Comparison of ENCODE assay signal across 24 cellular contexts in the genomic region with DNA sequence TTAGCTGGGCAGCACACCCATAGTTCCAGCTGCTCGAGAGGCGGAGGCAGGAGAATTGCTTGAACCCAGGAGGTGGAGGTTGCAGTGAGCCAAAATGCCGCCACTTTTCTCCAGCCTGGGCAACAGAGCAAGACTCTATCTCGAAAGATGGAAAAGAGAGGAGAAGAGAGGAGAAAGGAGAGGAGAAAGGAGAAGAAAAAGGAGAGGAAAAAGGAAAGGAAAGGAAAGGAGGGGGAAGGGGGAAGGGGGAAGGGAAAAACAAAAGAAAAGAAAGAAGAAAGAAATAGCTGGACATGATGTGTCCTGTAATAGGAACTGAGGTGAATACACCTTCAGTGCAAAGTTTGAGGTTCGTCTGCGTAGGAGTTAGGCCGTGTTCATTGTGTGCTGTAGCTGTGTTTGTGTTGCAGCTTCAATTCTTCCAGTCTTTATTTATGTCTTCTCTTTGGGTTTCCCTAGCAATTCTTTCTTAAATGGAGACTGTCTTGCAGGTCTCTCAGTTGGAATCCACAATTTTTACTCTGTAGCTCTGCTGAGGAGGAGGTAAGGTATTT. TPM values are rescaled to one million over a fixed set of nuclear protein-coding genes. Genes with fewer than 3 reads are reported as not detected.
DNase-seq lines count a peak whose midpoint lies in the region; ATAC-seq, FAIRE-seq and TF ChIP-seq lines count a peak whose summit lies in the region.
"Had no signal": no experiment of that assay in that cellular context is flagged by ENCODE, and none has a peak within 500 bp of the region (broad histone marks: within the 10 kb centered on the region; RNA-seq: fewer than 3 reads in every experiment).

No MANE protein-coding gene starts in this region.

- no peaks in the 10 kb centered on the region for H3K79me2 ChIP-seq in HepG2 (ENCODE audit: insufficient read depth, low read length)

- no peak overlapping the region for H3K4me2 ChIP-seq in HepG2 (ENCODE audit: low read depth, low read length)
- H3K4me2 ChIP-seq: BLaER1 had no signal

- peaks cover 2% of the 10 kb centered on the region for H3K4me1 Mint-ChIP-seq in endodermal cell
- no peaks in the 10 kb centered on the region for H3K4me1 Mint-ChIP-seq in neural crest cell
- H3K4me1 Mint-ChIP-seq: B cell had no signal

- WGBS in HepG2 (ENCODE audit: low lambda C conversion rate), result 97% methylated on average over 7 of the region's 7 CpGs
- WGBS in right lobe of liver (ENCODE audit: insufficient coverage, low coverage, low lambda C conversion rate, missing lambda C conversion rate), result 85% methylated on average over 7 of the region's 7 CpGs
- 93 to 100% methylated on average over 3 to 7 of the region's 7 CpGs for WGBS in endodermal cell (ENCODE audit: insufficient coverage in 1 of 2, insufficient read length in 1 of 2), 2 experiments

- H3K27me3 Mint-ChIP-seq in endodermal cell (ENCODE audit: insufficient read depth) (no peaks in the 10 kb centered on the region), neural crest cell (ENCODE audit: low read depth) (no peaks in the 10 kb centered on the region)
- H3K27me3 Mint-ChIP-seq: B cell; CD4-positive, CD25-positive, alpha-beta regulatory T cell had no signal

- H3K4me1 ChIP-seq in HepG2 (ENCODE audit: insufficient read depth, low read length) (no peaks in the 10 kb centered on the region), right lobe of liver (no peaks in the 10 kb centered on the region), endodermal cell (ENCODE audit: control insufficient read depth, insufficient read depth, low read length) (no peaks in the 10 kb centered on the region)
- H3K4me1 ChIP-seq: BLaER1, Caco-2 had no signal

- ATAC-seq in HepG2 (no peak), right lobe of liver (no peak)
- ATAC-seq: CD8-positive, alpha-beta T cell; HCT116 had no signal

- TF ChIP-seq RAD21 in HepG2 (CRISPR knock-in tag; IDR thresholded peaks at IDR 0.05), result no peak

- peaks cover 82% of the 10 kb centered on the region for H3K36me3 Mint-ChIP-seq in endodermal cell (ENCODE audit: low read depth)
- H3K36me3 Mint-ChIP-seq in neural crest cell (ENCODE audit: low read depth), result peaks cover 70% of the 10 kb centered on the region

- H3K36me3 ChIP-seq in HepG2 (replicated peaks in 1 of 2; ENCODE audit: control insufficient read depth in 1 of 2, insufficient read depth in 2 of 2, low read length in 2 of 2), result peaks cover 0 to 5% of the 10 kb centered on the region in 2 experiments; a peak in 1 of 5 replicates
- peaks cover 0 to 6% (median 0%) of the 10 kb centered on the region in 4 donors for H3K36me3 ChIP-seq in right lobe of liver
- peaks cover 67% of the 10 kb centered on the region for H3K36me3 ChIP-seq in endodermal cell (ENCODE audit: control insufficient read depth, insufficient read depth, low read length)

- CTCF ChIA-PET in HepG2 (lab: Yijun Ruan, JAX; ENCODE audit: low intra/inter-chr PET ratio, low total read pairs), result no interaction called here

- no peak for TF ChIP-seq POLR2A in HepG2 (IDR thresholded peaks at IDR 0.05; ENCODE audit: insufficient read depth in 1 of 2, low read depth in 2 of 2, low read length in 2 of 2)
- TF ChIP-seq POLR2A in right lobe of liver (IDR thresholded peaks at IDR 0.05), result no peak

- TF ChIP-seq CTCF in HepG2 (CRISPR knock-in tag; IDR thresholded peaks at IDR 0.05) (no peak), right lobe of liver (IDR thresholded peaks at IDR 0.05) (no peak), endodermal cell (conservative IDR thresholded peaks at IDR 0.05) (no peak), neural crest cell (conservative IDR thresholded peaks at IDR 0.05) (no peak)

- H3K27ac ChIP-seq in HepG2 (ENCODE audit: extremely low read length, insufficient read depth, low read length), result no peak overlapping the region
- H3K27ac ChIP-seq in right lobe of liver, result no peak overlapping the region
- H3K27ac ChIP-seq in endodermal cell (ENCODE audit: low read depth, low read length), result no peak overlapping the region
- H3K27ac ChIP-seq: 22Rv1, BLaER1, C4-2B, GM23248 had no signal

- H3K9me3 ChIP-seq in HepG2 (ENCODE audit: low read length), result no peaks in the 10 kb centered on the region
- H3K9me3 ChIP-seq in right lobe of liver, result no peaks in the 10 kb centered on the region
- H3K9me3 ChIP-seq in endodermal cell (ENCODE audit: control insufficient read depth, low read length), result peaks cover 51% of the 10 kb centered on the region

- no peak for FAIRE-seq in HepG2 (lab: Jason Lieb, UNC)
- FAIRE-seq: A204.1, G401.6, GM12892, H1 had no signal

- no peak for DNase-seq in HepG2 (ENCODE audit: low spot score)
- DNase-seq in right lobe of liver, result no peak
- DNase-seq in endodermal cell, result no peak
- no peak for DNase-seq in neural crest cell (ENCODE audit: low read depth, low spot score)
- DNase-seq in NCI-H526 (lab: John Stamatoyannopoulos, UW), result no peak
- no peak for DNase-seq in stimulated activated naive CD4-positive, alpha-beta T cell (lab: John Stamatoyannopoulos, UW)
- no peak for DNase-seq in putamen (ENCODE audit: low spot score)
- DNase-seq: Caco-2; CD4-positive, CD25-positive, alpha-beta regulatory T cell; CD8-positive, alpha-beta T cell; DMS153; DND-41; GM23248; H7; HFFc6 had no signal

- H3K9ac ChIP-seq in HepG2 (ENCODE audit: insufficient read depth, low read depth, low read length) (no peak overlapping the region), endodermal cell (ENCODE audit: extremely low read depth, low read length, poor library complexity, severe bottlenecking) (no peak overlapping the region)
- H3K9ac ChIP-seq: BLaER1, GM23248 had no signal

- no TSS peak for BruUV-seq in HepG2 (replicated peaks; lab: Mats Ljungman, UMichigan)

- H3K4me3 Mint-ChIP-seq in endodermal cell (no peak overlapping the region), neural crest cell (no peak overlapping the region)
- H3K4me3 Mint-ChIP-seq: B cell; CD4-positive, CD25-positive, alpha-beta regulatory T cell; CD8-positive, alpha-beta T cell; HFFc6 had no signal

- H3K27ac Mint-ChIP-seq in endodermal cell, result peak overlapping the region; percentile 75
- H3K27ac Mint-ChIP-seq in neural crest cell (ENCODE audit: unreplicated experiment), result peak overlapping the region; percentile 81
- H3K27ac Mint-ChIP-seq: B cell; CD8-positive, alpha-beta T cell; HFFc6 had no signal

- no peaks in the 10 kb centered on the region for H4K20me1 ChIP-seq in HepG2 (ENCODE audit: insufficient read depth, low read length)
- H4K20me1 ChIP-seq: BLaER1 had no signal

- H3K27me3 ChIP-seq in HepG2 (ENCODE audit: control insufficient read depth in 1 of 2, insufficient read depth in 2 of 2, low read length in 2 of 2) (no peaks in the 10 kb centered on the region), right lobe of liver (no peaks in the 10 kb centered on the region), endodermal cell (ENCODE audit: control insufficient read depth, insufficient read depth, low read length, poor library complexity, severe bottlenecking) (no peaks in the 10 kb centered on the region)
- H3K27me3 ChIP-seq: BLaER1 had no signal

- in situ Hi-C loops in HepG2 (cut with HindIII; ENCODE audit: extremely low pct_ligation_motif_present, low pct_unique_long_range_greater_than_20kb), result no loop called here

- TF ChIP-seq EP300 in HepG2 (IDR thresholded peaks at IDR 0.05; ENCODE audit: low read depth in 2 of 2, low read length in 2 of 2) (no peak), HepG2 (CRISPR knock-in tag; IDR thresholded peaks at IDR 0.05; ENCODE audit: borderline replicate concordance) (no peak)

- no peak overlapping the region for H3K4me3 ChIP-seq in HepG2 (replicated peaks in 1 of 3; ENCODE audit: insufficient read depth in 1 of 3, low read depth in 2 of 3, low read length in 3 of 3)
- H3K4me3 ChIP-seq in right lobe of liver, result no peak overlapping the region
- H3K4me3 ChIP-seq in endodermal cell (ENCODE audit: low read length), result no peak overlapping the region
- H3K4me3 ChIP-seq: BLaER1, GM23248 had no signal

- no peak overlapping the region for H2AFZ ChIP-seq in HepG2 (ENCODE audit: low read length)
- H2AFZ ChIP-seq: GM23248 had no signal

- H3K9me3 Mint-ChIP-seq in endodermal cell (peaks cover 5% of the 10 kb centered on the region), neural crest cell (peaks cover 17% of the 10 kb centered on the region)

- POLR2A ChIA-PET in HepG2 (lab: Yijun Ruan, JAX), result no interaction called here

- intact Hi-C loops in HepG2 (cut with micrococcal nuclease; ENCODE audit: unreplicated experiment) (no loop called here), right lobe of liver (cut with DNase I) (no loop called here)

RNA-seq across cellular contexts. Expression of a gene that starts 13.4 kb away (rescaled TPM):
- total RNA-seq in HepG2 (2016; rRNA removed; fragmentation: Illumina TruSeq; extraction: Trizol), result 8.3 and 11.3 TPM in 2 replicates
- 1.0 and 1.2 TPM in 2 replicates for total RNA-seq in HepG2 (2016; cell fraction: cytosol; rRNA removed; fragmentation: Illumina TruSeq; extraction: Trizol; ENCODE audit: low read depth)
- 9.2 and 10.6 TPM in 2 replicates for total RNA-seq in HepG2 (2016; cell fraction: insoluble cytoplasmic fraction; rRNA removed; fragmentation: Illumina TruSeq; extraction: Trizol)
- total RNA-seq in HepG2 (2016; cell fraction: membrane; rRNA removed; fragmentation: Illumina TruSeq; extraction: Trizol), result 3.5 and 4.4 TPM in 2 replicates
- total RNA-seq in HepG2 (2016; cell fraction: nucleus; rRNA removed; fragmentation: Illumina TruSeq; extraction: Trizol), result 8.0 and 8.2 TPM in 2 replicates
- 3.8 and 4.2 TPM in 2 replicates for polyA plus RNA-seq in HepG2 (2011; rRNA removed)
- polyA plus RNA-seq in HepG2 (2011; cell fraction: cytosol; rRNA removed), result 2.7 and 3.3 TPM in 2 replicates
- polyA plus RNA-seq in HepG2 (2011; cell fraction: nucleus; rRNA removed), result 7.0 and 9.5 TPM in 2 replicates
- 4.9 and 5.6 TPM in 2 replicates for polyA plus RNA-seq in HepG2 (2012)
- 0.36 and 0.38 TPM in 2 replicates for polyA plus RNA-seq in HepG2 (2016; cell fraction: cytosol; fragmentation: Illumina TruSeq; extraction: Trizol; ENCODE audit: low read depth)
- polyA plus RNA-seq in HepG2 (2016; cell fraction: insoluble cytoplasmic fraction; fragmentation: Illumina TruSeq; extraction: Trizol; ENCODE audit: low read depth), result 4.2 and 4.9 TPM in 2 replicates
- polyA plus RNA-seq in HepG2 (2016; cell fraction: membrane; fragmentation: Illumina TruSeq; extraction: Trizol; ENCODE audit: low read depth), result 0.96 and 1.2 TPM in 2 replicates
- polyA plus RNA-seq in HepG2 (2016; cell fraction: nucleus; fragmentation: Illumina TruSeq; extraction: Trizol; ENCODE audit: insufficient read depth, low read depth), result 11.0 and 11.1 TPM in 2 replicates
- 5.1 and 5.8 TPM in 2 replicates for polyA minus RNA-seq in HepG2 (2011; rRNA and poly(A)+ RNA removed; ENCODE audit: low replicate concordance)
- 2.3 and 3.2 TPM in 2 replicates for polyA minus RNA-seq in HepG2 (2011; cell fraction: cytosol; rRNA and poly(A)+ RNA removed)
- polyA minus RNA-seq in HepG2 (2011; cell fraction: nucleus; rRNA and poly(A)+ RNA removed), result 5.3 and 8.1 TPM in 2 replicates
- total RNA-seq in right lobe of liver, result 1 to 10 TPM in 1 of 6 experiments, under 1 TPM in 5; 0.37 to 1.9 (median 0.79) TPM
- 10 to 100 TPM; 21.6 to 24.0 TPM for total RNA-seq in endodermal cell
- polyA plus RNA-seq in endodermal cell (2013, experiment 1 of 2), result 13.6 TPM
- polyA plus RNA-seq in endodermal cell (2013, experiment 2 of 2), result 12.9 TPM
- 18.9 and 21.2 TPM in 2 replicates for total RNA-seq in neural crest cell

RNA-seq across cellular contexts. Expression of a gene that starts 50.9 kb away (rescaled TPM):
- total RNA-seq in HepG2 (2016; rRNA removed; fragmentation: Illumina TruSeq; extraction: Trizol) (19.2 and 25.0 TPM in 2 replicates), right lobe of liver (1 to 10 TPM; 2.9 to 5.0 (median 4.0) TPM), endodermal cell (10 to 100 TPM; 14.5 to 22.5 TPM), neural crest cell (31.8 TPM in 2 replicates)
- total RNA-seq in HepG2 (2016; cell fraction: cytosol; rRNA removed; fragmentation: Illumina TruSeq; extraction: Trizol; ENCODE audit: low read depth), result 5.0 and 6.9 TPM in 2 replicates
- total RNA-seq in HepG2 (2016; cell fraction: insoluble cytoplasmic fraction; rRNA removed; fragmentation: Illumina TruSeq; extraction: Trizol), result 20.4 and 24.7 TPM in 2 replicates
- total RNA-seq in HepG2 (2016; cell fraction: membrane; rRNA removed; fragmentation: Illumina TruSeq; extraction: Trizol), result 9.3 and 10.1 TPM in 2 replicates
- total RNA-seq in HepG2 (2016; cell fraction: nucleus; rRNA removed; fragmentation: Illumina TruSeq; extraction: Trizol), result 18.9 and 23.1 TPM in 2 replicates
- polyA plus RNA-seq in HepG2 (2011; rRNA removed), result 3.3 and 3.4 TPM in 2 replicates
- 0.97 and 1.4 TPM in 2 replicates for polyA plus RNA-seq in HepG2 (2011; cell fraction: cytosol; rRNA removed)
- 13.3 and 15.6 TPM in 2 replicates for polyA plus RNA-seq in HepG2 (2011; cell fraction: nucleus; rRNA removed)
- 5.4 and 6.5 TPM in 2 replicates for polyA plus RNA-seq in HepG2 (2012)
- 0.42 and 0.70 TPM in 2 replicates for polyA plus RNA-seq in HepG2 (2016; cell fraction: cytosol; fragmentation: Illumina TruSeq; extraction: Trizol; ENCODE audit: low read depth)
- 5.7 and 8.7 TPM in 2 replicates for polyA plus RNA-seq in HepG2 (2016; cell fraction: insoluble cytoplasmic fraction; fragmentation: Illumina TruSeq; extraction: Trizol; ENCODE audit: low read depth)
- polyA plus RNA-seq in HepG2 (2016; cell fraction: membrane; fragmentation: Illumina TruSeq; extraction: Trizol; ENCODE audit: low read depth), result 1.4 and 1.9 TPM in 2 replicates
- 18.3 and 20.6 TPM in 2 replicates for polyA plus RNA-seq in HepG2 (2016; cell fraction: nucleus; fragmentation: Illumina TruSeq; extraction: Trizol; ENCODE audit: insufficient read depth, low read depth)
- polyA minus RNA-seq in HepG2 (2011; rRNA and poly(A)+ RNA removed; ENCODE audit: low replicate concordance), result 4.6 and 5.0 TPM in 2 replicates
- 3.5 and 6.7 TPM in 2 replicates for polyA minus RNA-seq in HepG2 (2011; cell fraction: cytosol; rRNA and poly(A)+ RNA removed)
- 24.5 and 26.3 TPM in 2 replicates for polyA minus RNA-seq in HepG2 (2011; cell fraction: nucleus; rRNA and poly(A)+ RNA removed)
- 17.8 TPM for polyA plus RNA-seq in endodermal cell (2013, experiment 1 of 2)
- 15.4 TPM for polyA plus RNA-seq in endodermal cell (2013, experiment 2 of 2)
